Comparison of ENCODE assay signal across 9 cellular contexts in the genomic region with DNA sequence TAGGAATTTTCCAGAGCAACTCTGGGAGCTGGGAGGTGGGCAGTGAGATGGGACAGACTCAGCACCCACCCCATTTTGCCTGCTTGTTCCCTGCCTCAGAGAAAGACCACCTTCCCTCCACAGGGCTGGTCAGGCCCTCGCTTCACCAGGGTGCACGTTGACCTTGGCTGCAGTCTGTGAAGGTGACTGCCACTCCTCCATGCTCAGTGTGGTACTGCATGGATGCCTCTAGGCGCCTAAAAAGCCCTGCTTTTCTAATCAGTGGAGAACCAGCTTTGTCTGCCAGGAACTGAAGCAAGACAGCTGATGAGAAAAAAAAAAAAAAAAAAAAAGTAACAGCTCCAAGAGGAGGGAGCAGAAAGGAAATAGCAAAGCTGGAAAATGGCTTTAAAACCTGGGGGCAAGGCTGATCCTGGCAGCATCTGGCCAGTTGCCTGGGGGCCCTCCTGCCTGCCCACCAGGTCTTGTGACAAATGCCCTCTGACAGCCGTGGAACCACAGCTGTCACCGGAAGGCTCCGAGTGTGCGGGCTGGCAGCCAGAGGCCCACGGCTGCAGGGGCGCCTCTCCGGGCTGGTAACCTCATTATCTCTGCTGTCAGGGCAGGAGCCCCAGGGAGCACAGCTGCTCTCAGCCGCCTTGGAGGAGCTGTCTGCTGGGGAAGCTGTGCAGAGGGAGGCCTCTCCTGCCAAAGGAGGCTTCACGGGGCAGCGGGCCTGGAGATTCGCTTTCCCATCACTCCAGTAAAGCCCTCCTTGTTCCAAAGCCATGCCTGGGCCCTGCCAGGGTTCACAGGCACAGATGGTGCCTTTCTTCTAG. TPM values are rescaled to one million over a fixed set of nuclear protein-coding genes. Genes with fewer than 3 reads are reported as not detected.
DNase-seq lines count a peak whose midpoint lies in the region; ATAC-seq, FAIRE-seq and TF ChIP-seq lines count a peak whose summit lies in the region.
"Had no signal": no experiment of that assay in that cellular context is flagged by ENCODE, and none has a peak within 500 bp of the region (broad histone marks: within the 10 kb centered on the region; RNA-seq: fewer than 3 reads in every experiment).

No MANE protein-coding gene starts in this region.

- peak overlapping the region; percentile 15; the same call in 1 of the 2 replicates for H3K4me2 ChIP-seq in OCI-LY3 (ENCODE audit: low read length)

- H3K9me3 ChIP-seq in AG04450 (ENCODE audit: control insufficient read depth, insufficient read depth, low read length) (no peaks in the 10 kb centered on the region), OCI-LY3 (ENCODE audit: insufficient read depth, low read length) (no peaks in the 10 kb centered on the region), pancreas (no peaks in the 10 kb centered on the region)

- H3K9ac ChIP-seq in OCI-LY3 (ENCODE audit: low read length): no peak overlapping the region

- H3K36me3 ChIP-seq in OCI-LY3 (replicated peaks; ENCODE audit: low read depth, low read length) (no peaks in the 10 kb centered on the region), pancreas (no peaks in the 10 kb centered on the region)

- no peak for TF ChIP-seq CTCF in AG04450 (IDR thresholded peaks at IDR 0.05; ENCODE audit: low read depth, low read length)
- no peak for TF ChIP-seq CTCF in OCI-LY3 (IDR thresholded peaks at IDR 0.05; ENCODE audit: low read depth, low read length)
- no peak for TF ChIP-seq CTCF in fibroblast of the aortic adventitia (IDR thresholded peaks at IDR 0.05; ENCODE audit: insufficient read depth, low read length)
- TF ChIP-seq CTCF in pancreas (IDR thresholded peaks at IDR 0.05): no peak
- TF ChIP-seq CTCF in lower leg skin (IDR thresholded peaks at IDR 0.05): no peak

- FAIRE-seq in pancreas (lab: Jason Lieb, UNC): no peak

- H3K27me3 ChIP-seq in AG04450 (ENCODE audit: control insufficient read depth, insufficient read depth, low read length): no peaks in the 10 kb centered on the region
- no peaks in the 10 kb centered on the region for H3K27me3 ChIP-seq in OCI-LY3 (ENCODE audit: low read depth, low read length)
- H3K27me3 ChIP-seq in pancreas: no peaks in the 10 kb centered on the region

- intact Hi-C loops in pancreas (cut with DNase I): loop anchor here in 1 of 3 donors (10.0 kb wide), 1 partner anchor 52 kb away; no protein-coding TSS in a partner anchor
- intact Hi-C loops in lower leg skin (cut with DNase I; ENCODE audit: low total_unique reads): no loop called here

- CTCF ChIA-PET in AG04450 (lab: Charles Lee): interaction anchor here (0.6 to 2.7 kb wide), 8 partner anchors 26 to 243 kb away, joined by 3 to 11 read pairs (median 4); no protein-coding TSS in a partner anchor

- H3K4me3 ChIP-seq in AG04450 (ENCODE audit: low read depth, low read length) (no peak overlapping the region), OCI-LY3 (ENCODE audit: low read length) (no peak overlapping the region), fibroblast of the aortic adventitia (ENCODE audit: low read depth, low read length) (no peak overlapping the region), pancreas (no peak overlapping the region), lower leg skin (ENCODE audit: low read depth, poor library complexity, severe bottlenecking) (no peak overlapping the region)

- DNase-seq in AG04450 (ENCODE audit: low read depth, low spot score): no peak
- DNase-seq in fibroblast of the aortic adventitia (ENCODE audit: low read depth): peak; percentile 68
- DNase-seq in pancreas: peak in 3 of 6 donors; percentile 12 to 75 (median 20)
- no peak for DNase-seq in lower leg skin (ENCODE audit: low spot score in 2 of 2)
- DNase-seq: activated B cell treated with CpG ODN at 0.5 μM for 24 hours had no signal

- no peak overlapping the region for H2AFZ ChIP-seq in OCI-LY3 (ENCODE audit: low read depth, low read length)

- H4K20me1 ChIP-seq in OCI-LY3 (ENCODE audit: insufficient read depth, low read length): no peaks in the 10 kb centered on the region

- 62 to 63% methylated on average over 14 of the region's 14 CpGs for WGBS in pancreas, 2 donors
- WGBS in lower leg skin, 2 donors: 21 to 27% methylated on average over 13 to 14 of the region's 14 CpGs

- H3K79me2 ChIP-seq in OCI-LY3 (ENCODE audit: low read length): no peaks in the 10 kb centered on the region

- POLR2A ChIA-PET in AG04450 (lab: Yijun Ruan, JAX): interaction anchor here (0.6 to 1.3 kb wide), 5 partner anchors 14 to 209 kb away, joined by 4 to 7 read pairs (median 5); partner anchors contain the start of genes IER5 and KIAA1614

- no peak for TF ChIP-seq POLR2A in lower leg skin (IDR thresholded peaks at IDR 0.05)

- peak; percentile 48 for ATAC-seq in GM21825 (IDR thresholded peaks at IDR 0.05; ENCODE audit: unreplicated experiment)
- ATAC-seq in pancreas: peak in 3 of 4 donors; percentile 56 to 74 (median 71)
- ATAC-seq in HG03108 (IDR thresholded peaks at IDR 0.05; ENCODE audit: unreplicated experiment): no peak
- ATAC-seq in GM18502 (IDR thresholded peaks at IDR 0.05; ENCODE audit: poor library complexity, unreplicated experiment): no peak

- H3K27ac ChIP-seq in AG04450 (ENCODE audit: low read depth, low read length) (peak overlapping the region; percentile 52), OCI-LY3 (ENCODE audit: low read length) (no peak overlapping the region), pancreas (peak overlapping the region in 2 of 4 donors; percentile 8 to 22)

- H3K4me1 ChIP-seq in OCI-LY3 (ENCODE audit: low read length): peaks cover 53% of the 10 kb centered on the region
- no peaks in the 10 kb centered on the region for H3K4me1 ChIP-seq in pancreas

RNA-seq across cellular contexts. Expression of gene KIAA1614, which starts 13.7 kb away (rescaled TPM):
- polyA plus RNA-seq in AG04450 (2011; rRNA removed) (3.6 and 4.0 TPM in 2 replicates), pancreas (1 to 10 TPM; 2.4 to 3.3 TPM)
- polyA minus RNA-seq in AG04450 (2011; rRNA and poly(A)+ RNA removed): 4.3 and 6.1 TPM in 2 replicates
- total RNA-seq in fibroblast of the aortic adventitia (ENCODE audit: low replicate concordance) (9.7 and 10.6 TPM in 2 replicates), pancreas (1 to 10 TPM in 3 of 6 donors, under 1 TPM in 3; 0.32 to 1.7 (median 1.0) TPM), lower leg skin (1 to 10 TPM; 1.0 to 8.5 (median 3.5) TPM)

Comparison
In these comparisons a context has a peak if more than half of its experiments do, and no peak if none do; other contexts are left out.
1. ATAC-seq: peak in GM21825 (single experiment) and pancreas (3 of 4); none in HG03108 (single experiment) and GM18502 (single experiment).